ENCODE assay signal across 9 cellular contexts in the genomic region with DNA sequence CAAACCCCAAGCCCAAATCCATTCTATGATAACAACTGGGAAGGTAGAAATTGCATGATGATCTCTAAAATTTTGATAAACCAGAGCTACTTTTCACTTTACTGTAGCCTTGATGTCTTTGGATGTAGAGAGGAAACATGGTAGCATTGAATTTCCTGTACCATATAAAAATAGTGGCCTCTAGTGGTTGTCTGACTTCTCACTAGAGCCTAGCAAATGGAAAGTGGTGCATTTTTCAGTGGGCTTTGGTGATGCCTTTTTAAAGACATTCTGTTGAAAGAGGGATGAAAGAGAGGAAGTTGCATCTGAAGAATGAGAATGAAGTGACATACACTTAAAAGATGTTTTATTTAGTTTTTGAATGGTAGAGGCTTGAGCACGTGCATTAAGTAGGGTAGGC.
DNase-seq lines count a peak whose midpoint lies in the region; ATAC-seq and TF ChIP-seq lines count a peak whose summit lies in the region.
"Had no signal": no experiment of that assay in that cellular context is flagged by ENCODE, and none has a peak within 500 bp of the region (broad histone marks: within the 10 kb centered on the region; RNA-seq: fewer than 3 reads in every experiment).

No MANE protein-coding gene starts in this region.

- no peak overlapping the region for H2AFZ ChIP-seq in OCI-LY7 (ENCODE audit: low read length)

- no peaks in the 10 kb centered on the region for H3K27me3 Mint-ChIP-seq in glutamatergic neuron (ENCODE audit: unreplicated experiment)

- H3K9me3 Mint-ChIP-seq in glutamatergic neuron (ENCODE audit: unreplicated experiment): no peaks in the 10 kb centered on the region

- peaks cover 3% of the 10 kb centered on the region for H3K4me1 Mint-ChIP-seq in glutamatergic neuron (ENCODE audit: low read depth, unreplicated experiment)

- H3K36me3 ChIP-seq in OCI-LY7 (ENCODE audit: insufficient read depth, low read length): no peaks in the 10 kb centered on the region

- no TSS peak for BruUV-seq in OCI-LY7 (replicated peaks; lab: Mats Ljungman, UMichigan)

- no peaks in the 10 kb centered on the region for H3K9me2 ChIP-seq in OCI-LY7 (ENCODE audit: insufficient read depth, low read length)

- H3K4me3 ChIP-seq in OCI-LY7 (ENCODE audit: low read depth, low read length, poor library complexity, severe bottlenecking): no peak overlapping the region

- no peaks in the 10 kb centered on the region for H3K9me3 ChIP-seq in OCI-LY7 (ENCODE audit: low read length)

- no peak overlapping the region for H3K27ac ChIP-seq in OCI-LY7 (ENCODE audit: low read depth, low read length, poor library complexity, severe bottlenecking)

- DNase-seq in COLO829 (ENCODE audit: low spot score): peak; percentile 34
- DNase-seq in H4 (ENCODE audit: low spot score): peak; percentile 10
- peak; percentile 15 for DNase-seq in OCI-LY7 (ENCODE audit: low spot score)
- no peak for DNase-seq in glutamatergic neuron
- DNase-seq in 8988T: no peak
- DNase-seq in stimulated activated CD4-positive, alpha-beta T cell treated with anti-CD3 and anti-CD28 coated beads, Interleukin-4, amount 100 ng/mL, for 4 hours: no peak
- no peak for DNase-seq in retina
- DNase-seq: right cardiac atrium had no signal

- TF ChIP-seq CTCF in OCI-LY7 (conservative IDR thresholded peaks at IDR 0.05; ENCODE audit: low read length) (peak; percentile 71), glutamatergic neuron (IDR thresholded peaks at IDR 0.05; ENCODE audit: partially characterized antibody, unreplicated experiment) (peak; percentile 46)

- CTCF ChIA-PET in OCI-LY7 (lab: Charles Lee; ENCODE audit: unreplicated experiment): no interaction called here

- H3K27ac Mint-ChIP-seq in glutamatergic neuron (ENCODE audit: unreplicated experiment): no peak overlapping the region

- H3K79me2 ChIP-seq in OCI-LY7 (ENCODE audit: insufficient read depth, low read depth, low read length): no peaks in the 10 kb centered on the region

- no peaks in the 10 kb centered on the region for H3K4me1 ChIP-seq in OCI-LY7 (ENCODE audit: insufficient read depth, low read length, poor library complexity, severe bottlenecking)

- intact Hi-C loops in OCI-LY7 (cut with micrococcal nuclease; ENCODE audit: unreplicated experiment): no loop called here

- POLR2A ChIA-PET in OCI-LY7 (lab: Charles Lee): interaction anchor here (0.5 kb wide), 1 partner anchor 568 kb away, joined by 3 read pairs; no protein-coding TSS in a partner anchor

- no peak overlapping the region for H3K4me3 Mint-ChIP-seq in glutamatergic neuron (ENCODE audit: unreplicated experiment)

- no peak for ATAC-seq in GM19397 (IDR thresholded peaks at IDR 0.05; ENCODE audit: unreplicated experiment)
- ATAC-seq: right cardiac atrium had no signal

- no peak overlapping the region for H3K4me2 ChIP-seq in OCI-LY7 (ENCODE audit: low read length)

- no peaks in the 10 kb centered on the region for H3K36me3 Mint-ChIP-seq in glutamatergic neuron (ENCODE audit: unreplicated experiment)

- no peaks in the 10 kb centered on the region for H4K20me1 ChIP-seq in OCI-LY7 (ENCODE audit: insufficient read depth, low read length)

Comparison
In these comparisons a context has a peak if more than half of its experiments do, and no peak if none do; other contexts are left out.
1. DNase-seq: peak in COLO829 (single experiment), H4 (single experiment) and OCI-LY7 (single experiment); none in glutamatergic neuron (single experiment), 8988T (single experiment), stimulated activated CD4-positive, alpha-beta T cell treated with anti-CD3 and anti-CD28 coated beads, Interleukin-4, amount 100 ng/mL, for 4 hours (0 of 2) and retina (single experiment).